Comparison of ENCODE assay signal across 1 cellular context in genomic region chr14:74616996-74617700, GRCh38.
TF ChIP-seq lines count a peak whose summit lies in the region.

No MANE protein-coding gene starts in this region.

TF ChIP-seq in HCT116, 20 proteins besides CTCF, POLR2A, EP300 and RAD21 (continued from another document):
- no peak for TF ChIP-seq FOSL1 (IDR thresholded peaks at IDR 0.05; ENCODE audit: low read depth)
- TF ChIP-seq, protein P1, sequence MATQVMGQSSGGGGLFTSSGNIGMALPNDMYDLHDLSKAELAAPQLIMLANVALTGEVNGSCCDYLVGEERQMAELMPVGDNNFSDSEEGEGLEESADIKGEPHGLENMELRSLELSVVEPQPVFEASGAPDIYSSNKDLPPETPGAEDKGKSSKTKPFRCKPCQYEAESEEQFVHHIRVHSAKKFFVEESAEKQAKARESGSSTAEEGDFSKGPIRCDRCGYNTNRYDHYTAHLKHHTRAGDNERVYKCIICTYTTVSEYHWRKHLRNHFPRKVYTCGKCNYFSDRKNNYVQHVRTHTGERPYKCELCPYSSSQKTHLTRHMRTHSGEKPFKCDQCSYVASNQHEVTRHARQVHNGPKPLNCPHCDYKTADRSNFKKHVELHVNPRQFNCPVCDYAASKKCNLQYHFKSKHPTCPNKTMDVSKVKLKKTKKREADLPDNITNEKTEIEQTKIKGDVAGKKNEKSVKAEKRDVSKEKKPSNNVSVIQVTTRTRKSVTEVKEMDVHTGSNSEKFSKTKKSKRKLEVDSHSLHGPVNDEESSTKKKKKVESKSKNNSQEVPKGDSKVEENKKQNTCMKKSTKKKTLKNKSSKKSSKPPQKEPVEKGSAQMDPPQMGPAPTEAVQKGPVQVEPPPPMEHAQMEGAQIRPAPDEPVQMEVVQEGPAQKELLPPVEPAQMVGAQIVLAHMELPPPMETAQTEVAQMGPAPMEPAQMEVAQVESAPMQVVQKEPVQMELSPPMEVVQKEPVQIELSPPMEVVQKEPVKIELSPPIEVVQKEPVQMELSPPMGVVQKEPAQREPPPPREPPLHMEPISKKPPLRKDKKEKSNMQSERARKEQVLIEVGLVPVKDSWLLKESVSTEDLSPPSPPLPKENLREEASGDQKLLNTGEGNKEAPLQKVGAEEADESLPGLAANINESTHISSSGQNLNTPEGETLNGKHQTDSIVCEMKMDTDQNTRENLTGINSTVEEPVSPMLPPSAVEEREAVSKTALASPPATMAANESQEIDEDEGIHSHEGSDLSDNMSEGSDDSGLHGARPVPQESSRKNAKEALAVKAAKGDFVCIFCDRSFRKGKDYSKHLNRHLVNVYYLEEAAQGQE (IDR thresholded peaks at IDR 0.05; ENCODE audit: low read depth): no peak
TF ChIP-seq in HCT116: peak in this region for 0.
